In genomic region chr19:50994129-50994528, GRCh38 we compare ENCODE assay signal across 1 cellular context.
TF ChIP-seq lines count a peak whose summit lies in the region.

No MANE protein-coding gene starts in this region.

TF ChIP-seq in IMR-90, 13 proteins besides CTCF, POLR2A, EP300 and RAD21 (continued from another document):
- TF ChIP-seq USF2 (IDR thresholded peaks at IDR 0.05; ENCODE audit: low read depth, low read length) (peak; percentile 43), SMC3 (IDR thresholded peaks at IDR 0.05; ENCODE audit: low read depth, low read length) (no peak), NFE2L2 (IDR thresholded peaks at IDR 0.05; ENCODE audit: low read depth, low read length) (no peak)
